12 cellular contexts compared by ENCODE assay signal in genomic region chr1:8122160-8122476, GRCh38.
DNase-seq lines count a peak whose midpoint lies in the region; TF ChIP-seq lines count a peak whose summit lies in the region.
"Had no signal": no experiment of that assay in that cellular context is flagged by ENCODE, and none has a peak within 500 bp of the region (broad histone marks: within the 10 kb centered on the region; RNA-seq: fewer than 3 reads in every experiment).

No MANE protein-coding gene starts in this region.

- TF ChIP-seq CTCF in fibroblast of mammary gland (conservative IDR thresholded peaks at IDR 0.05; ENCODE audit: control insufficient read depth, insufficient read depth, low read depth, low read length), result no peak

- H3K9ac ChIP-seq in rectal smooth muscle tissue (ENCODE audit: low read length), result no peak overlapping the region

- peaks cover 15% of the 10 kb centered on the region for H3K9me3 Mint-ChIP-seq in T-helper 2 cell treated with Interferon-gamma antibody and Interleukin-4, amounts not matched to agents 5 μg/mL and 100 μg/mL, for 36 hours
- H3K9me3 Mint-ChIP-seq: central memory CD8-positive, alpha-beta T cell had no signal

- peaks cover 3% of the 10 kb centered on the region for H3K36me3 Mint-ChIP-seq in T-helper 2 cell treated with Interferon-gamma antibody and Interleukin-4, amounts not matched to agents 5 μg/mL and 100 μg/mL, for 36 hours (ENCODE audit: low read depth)
- H3K36me3 Mint-ChIP-seq: activated CD4-positive, alpha-beta memory T cell treated with anti-CD3 and anti-CD28 coated beads for 36 hours had no signal

- peaks cover 42% of the 10 kb centered on the region for H3K4me1 ChIP-seq in rectal smooth muscle tissue (ENCODE audit: control insufficient read depth, insufficient read depth, low read length)

- peaks cover 13% of the 10 kb centered on the region for H3K4me1 Mint-ChIP-seq in T-helper 2 cell treated with Interferon-gamma antibody and Interleukin-4, amounts not matched to agents 5 μg/mL and 100 μg/mL, for 36 hours (ENCODE audit: low read depth)
- H3K4me1 Mint-ChIP-seq: central memory CD8-positive, alpha-beta T cell had no signal

- H3K36me3 ChIP-seq in rectal smooth muscle tissue (ENCODE audit: control insufficient read depth, insufficient read depth, low read length), result no peaks in the 10 kb centered on the region

- H3K27ac Mint-ChIP-seq in T-helper 2 cell treated with Interferon-gamma antibody and Interleukin-4, amounts not matched to agents 5 μg/mL and 100 μg/mL, for 36 hours, result no peak overlapping the region
- H3K27ac Mint-ChIP-seq: activated CD4-positive, alpha-beta memory T cell treated with anti-CD3 and anti-CD28 coated beads for 36 hours had no signal

- no peak overlapping the region for H3K4me3 Mint-ChIP-seq in T-helper 2 cell treated with Interferon-gamma antibody and Interleukin-4, amounts not matched to agents 5 μg/mL and 100 μg/mL, for 36 hours
- H3K4me3 Mint-ChIP-seq: activated CD4-positive, alpha-beta memory T cell treated with anti-CD3 and anti-CD28 coated beads for 36 hours; central memory CD8-positive, alpha-beta T cell had no signal

- H3K4me3 ChIP-seq in fibroblast of mammary gland (ENCODE audit: control insufficient read depth, low read depth, low read length) (no peak overlapping the region), rectal smooth muscle tissue (ENCODE audit: low read length) (no peak overlapping the region)

- DNase-seq in ELR (ENCODE audit: low read depth) (peak; percentile 51), T1000 (lab: John Stamatoyannopoulos, UW) (peak; percentile 37), fibroblast of mammary gland (ENCODE audit: low read depth) (peak; percentile 81), superior temporal gyrus (ENCODE audit: extremely low spot score) (no peak), activated gamma-delta T cell (lab: John Stamatoyannopoulos, UW) (no peak), T-helper 9 cell (no peak)
- no peak for DNase-seq in T-helper 2 cell treated with Interferon-gamma antibody and Interleukin-4, amounts not matched to agents 5 μg/mL and 100 μg/mL, for 36 hours (ENCODE audit: low spot score)
- DNase-seq: activated CD4-positive, alpha-beta memory T cell treated with anti-CD3 and anti-CD28 coated beads for 36 hours; NCI-H1694 treated with DMSO at 0.1 percent for 48 hours; posterior cingulate gyrus had no signal

- no peaks in the 10 kb centered on the region for H3K27me3 Mint-ChIP-seq in T-helper 2 cell treated with Interferon-gamma antibody and Interleukin-4, amounts not matched to agents 5 μg/mL and 100 μg/mL, for 36 hours (ENCODE audit: low read depth)
- H3K27me3 Mint-ChIP-seq: central memory CD8-positive, alpha-beta T cell had no signal

- no peaks in the 10 kb centered on the region for H3K27me3 ChIP-seq in rectal smooth muscle tissue (ENCODE audit: control insufficient read depth, insufficient read depth, low read length)

- H3K27ac ChIP-seq in rectal smooth muscle tissue (ENCODE audit: low read depth, low read length), result peak overlapping the region; percentile 85

Comparison
In these comparisons a context has a peak if more than half of its experiments do, and no peak if none do; other contexts are left out.
1. DNase-seq: peak in ELR (single experiment), T1000 (single experiment) and fibroblast of mammary gland (single experiment); none in superior temporal gyrus (single experiment), activated gamma-delta T cell (single experiment), T-helper 2 cell treated with Interferon-gamma antibody and Interleukin-4, amounts not matched to agents 5 μg/mL and 100 μg/mL, for 36 hours (single experiment) and T-helper 9 cell (single experiment).